ENCODE assay signal across 10 cellular contexts in genomic region chr5:78649816-78650561, GRCh38. TPM values are rescaled to one million over a fixed set of nuclear protein-coding genes. Genes with fewer than 3 reads are reported as not detected.
DNase-seq lines count a peak whose midpoint lies in the region; ATAC-seq and TF ChIP-seq lines count a peak whose summit lies in the region.
"Had no signal": no experiment of that assay in that cellular context is flagged by ENCODE, and none has a peak within 500 bp of the region (broad histone marks: within the 10 kb centered on the region; RNA-seq: fewer than 3 reads in every experiment).

No MANE protein-coding gene starts in this region.

- peak overlapping the region; percentile 46 for H3K4me3 ChIP-seq in HUES48 (ENCODE audit: low read depth, low read length)
- peak overlapping the region in 4 of 59 donors; percentile 79 to 84 (median 80) for H3K4me3 ChIP-seq in dorsolateral prefrontal cortex

- POLR2A ChIA-PET in MCF 10A (lab: Yijun Ruan, JAX), result interaction anchor here (0.6 to 6.2 kb wide), 5 partner anchors 9 to 354 kb away, joined by 3 to 67 read pairs (median 4); no protein-coding TSS in a partner anchor

- no peak for DNase-seq in CD14-positive monocyte (ENCODE audit: low spot score)
- DNase-seq in MCF 10A (ENCODE audit: unreplicated experiment), result no peak
- no peak for DNase-seq in natural killer cell
- no peak for DNase-seq in cerebellar cortex (ENCODE audit: low spot score)
- no peak for DNase-seq in stimulated activated CD4-positive, alpha-beta T cell treated with anti-CD3 and anti-CD28 coated beads, Interleukin-12 subunit alpha, Interleukin-12 subunit beta, amount 100 ng/mL, for 4 hours
- DNase-seq in dorsolateral prefrontal cortex, result no peak
- DNase-seq: GDM1; stimulated activated CD4-positive, alpha-beta T cell treated with anti-CD3 and anti-CD28 coated beads, Interleukin-15, amount 100 ng/mL, for 24 hours had no signal

- H3K36me3 Mint-ChIP-seq in CD14-positive monocyte, result peaks cover 6 to 8% of the 10 kb centered on the region in 2 donors
- peaks cover 11% of the 10 kb centered on the region for H3K36me3 Mint-ChIP-seq in MCF 10A (ENCODE audit: insufficient read depth, unreplicated experiment)
- H3K36me3 Mint-ChIP-seq in natural killer cell, result no peaks in the 10 kb centered on the region

- H3K4me1 Mint-ChIP-seq in CD14-positive monocyte (peaks cover 14% of the 10 kb centered on the region), MCF 10A (ENCODE audit: insufficient read depth, unreplicated experiment) (peaks cover 30% of the 10 kb centered on the region), natural killer cell (peaks cover 9 to 19% of the 10 kb centered on the region in 2 donors)

- no peaks in the 10 kb centered on the region for H3K9me3 ChIP-seq in HUES48 (ENCODE audit: control insufficient read depth, insufficient read depth, low read length)

- BruUV-seq in MCF 10A (replicated peaks; lab: Mats Ljungman, UMichigan), result no TSS peak

- no peak overlapping the region for H3K9ac ChIP-seq in HUES48 (ENCODE audit: low read depth, low read length)

- CTCF ChIA-PET in MCF 10A (lab: Yijun Ruan, JAX), result no interaction called here

- H3K27me3 ChIP-seq in HUES48 (ENCODE audit: control insufficient read depth, insufficient read depth, low read length), result no peaks in the 10 kb centered on the region
- H3K27me3 ChIP-seq in dorsolateral prefrontal cortex, result no peaks in the 10 kb centered on the region

- H3K36me3 ChIP-seq in HUES48 (ENCODE audit: control insufficient read depth, insufficient read depth, low read length), result peaks cover 6% of the 10 kb centered on the region; the same call in 1 of the 2 replicates

- peaks cover 23% of the 10 kb centered on the region for H3K4me1 ChIP-seq in HUES48 (ENCODE audit: control insufficient read depth, insufficient read depth, low read length)

- ATAC-seq in natural killer cell (no peak), HG03439 (IDR thresholded peaks at IDR 0.05; ENCODE audit: unreplicated experiment) (no peak)

- H3K4me3 Mint-ChIP-seq in CD14-positive monocyte, result peak overlapping the region; percentile 56 to 67
- H3K4me3 Mint-ChIP-seq in MCF 10A (ENCODE audit: unreplicated experiment), result peak overlapping the region; percentile 90
- peak overlapping the region; percentile 88 for H3K4me3 Mint-ChIP-seq in natural killer cell

- H3K27me3 Mint-ChIP-seq in CD14-positive monocyte (ENCODE audit: low read depth in 3 of 3) (peaks cover 40 to 53% (median 52%) of the 10 kb centered on the region in 3 donors), MCF 10A (ENCODE audit: insufficient read depth, unreplicated experiment) (no peaks in the 10 kb centered on the region), natural killer cell (ENCODE audit: low read depth in 2 of 2) (peaks cover 22 to 36% of the 10 kb centered on the region in 2 donors)

- H3K27ac ChIP-seq in HUES48 (ENCODE audit: low read depth, low read length) (peak overlapping the region; percentile 85), dorsolateral prefrontal cortex (peak overlapping the region in 23 of 59 donors; percentile 3 to 93 (median 46))

- H3K9me3 Mint-ChIP-seq in CD14-positive monocyte, result peaks cover 0 to 14% (median 5%) of the 10 kb centered on the region in 7 donors
- H3K9me3 Mint-ChIP-seq in MCF 10A (ENCODE audit: unreplicated experiment), result no peaks in the 10 kb centered on the region
- no peaks in the 10 kb centered on the region for H3K9me3 Mint-ChIP-seq in natural killer cell

- intact Hi-C loops in CD14-positive monocyte (cut with micrococcal nuclease) (loop anchor here (5.0 to 10.0 kb wide), 3 partner anchors 155 to 285 kb away; partner anchors contain the start of gene SCAMP1 (in 1 of the 2)), MCF 10A (cut with micrococcal nuclease) (loop anchor here (2.0 to 10.0 kb wide), 6 partner anchors 27 to 315 kb away; no protein-coding TSS in a partner anchor), natural killer cell (cut with micrococcal nuclease) (no loop called here), dorsolateral prefrontal cortex (cut with DNase I) (loop anchor here in 1 of 2 donors (10.0 kb wide), 1 partner anchor 335 kb away; the partner anchor contains the start of gene ARSB)

- H3K27ac Mint-ChIP-seq in CD14-positive monocyte (peak overlapping the region in 1 of 7 donors; percentile 68), MCF 10A (ENCODE audit: low read depth, unreplicated experiment) (no peak overlapping the region), natural killer cell (no peak overlapping the region)

- TF ChIP-seq CTCF in CD14-positive monocyte (IDR thresholded peaks at IDR 0.05) (no peak), MCF 10A (IDR thresholded peaks at IDR 0.05; ENCODE audit: unreplicated experiment) (no peak), natural killer cell (IDR thresholded peaks at IDR 0.05) (no peak), dorsolateral prefrontal cortex (IDR thresholded peaks at IDR 0.05 in 54 of 56, conservative IDR thresholded peaks at IDR 0.05 in 2 of 56; ENCODE audit: low read depth in 1 of 56, partially characterized antibody in 56 of 56) (no peak)

RNA-seq across cellular contexts. Expression of gene LHFPL2, which starts 1.4 kb away (rescaled TPM):
- 10 to 100 TPM in 1 of 2 donors, 1 to 10 TPM in 1; 7.3 to 11.6 TPM for polyA plus RNA-seq in CD14-positive monocyte
- total RNA-seq in MCF 10A (2022) (45.9 and 93.3 TPM in 2 replicates), natural killer cell (1 to 10 TPM in 1 of 3 donors, under 1 TPM in 2; 0.85 to 1.9 (median 1.00) TPM), dorsolateral prefrontal cortex (10 to 100 TPM in 118 of 120 experiments, 1 to 10 TPM in 2; 8.2 to 40.9 (median 18.7) TPM)
